ENCODE assay signal across 8 cellular contexts in the genomic region with DNA sequence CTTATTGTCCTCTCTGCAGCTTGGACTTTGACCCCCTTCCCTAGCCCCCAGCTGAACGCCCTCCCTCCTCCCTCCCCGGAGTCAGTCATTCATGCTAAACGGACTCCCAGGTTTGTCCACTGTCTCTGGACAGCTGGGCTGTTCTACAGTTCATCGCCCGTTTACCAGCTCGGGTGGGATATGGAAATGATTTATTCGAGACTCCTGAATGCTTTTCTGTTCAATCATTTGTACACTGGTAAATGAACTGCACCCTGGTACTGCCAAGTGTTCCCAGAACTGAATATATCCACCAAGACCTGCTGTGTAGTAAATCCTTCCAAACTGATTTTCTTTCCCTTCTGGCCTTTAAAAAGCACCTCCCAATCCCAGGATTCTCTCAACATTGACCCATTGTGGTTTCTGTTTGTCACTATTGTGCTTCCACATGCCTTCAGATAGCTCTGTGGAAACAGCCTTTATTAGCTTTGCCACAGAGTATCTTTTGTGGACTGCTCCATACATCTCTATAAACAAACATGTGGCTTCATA. TPM values are rescaled to one million over a fixed set of nuclear protein-coding genes. Genes with fewer than 3 reads are reported as not detected.
A peak's percentile ranks its signal among the peaks of the same experiment; 100 is the strongest.
DNase-seq lines count a peak whose midpoint lies in the region; ATAC-seq and TF ChIP-seq lines count a peak whose summit lies in the region.

No MANE protein-coding gene starts in this region.

- CTCF ChIA-PET in Panc1 (lab: Charles Lee) = interaction anchor here (0.6 kb wide), 1 partner anchor 38 kb away, joined by 3 read pairs; no protein-coding TSS in a partner anchor

- peak overlapping the region; percentile 97 for H2AFZ ChIP-seq in neural cell (ENCODE audit: low read depth, low read length)

- in situ Hi-C loops in Panc1 (cut with HindIII; ENCODE audit: low pct_unique_long_range_greater_than_20kb, low sequenced_read_pairs) = no loop called here

- no peaks in the 10 kb centered on the region for H3F3A ChIP-seq in neural cell (ENCODE audit: insufficient read depth, low read length, poor library complexity, severe bottlenecking)

- H4K20me1 ChIP-seq in neural cell (ENCODE audit: insufficient read depth) = no peaks in the 10 kb centered on the region

- H3K4me3 ChIP-seq in Panc1 (ENCODE audit: low read depth in 2 of 2, low read length in 2 of 2) (peak overlapping the region; percentile 81 to 84), neural cell (ENCODE audit: low read length) (peak overlapping the region; percentile 84)

- peak overlapping the region; percentile 61 for H3K4me2 ChIP-seq in neural cell (ENCODE audit: low read length)

- H3K9ac ChIP-seq in neural cell (ENCODE audit: low read length) = peak overlapping the region; percentile 93

- no peaks in the 10 kb centered on the region for H3K9me3 ChIP-seq in Panc1 (ENCODE audit: control insufficient read depth, insufficient read depth, low read depth, low read length)
- no peaks in the 10 kb centered on the region for H3K9me3 ChIP-seq in neural cell (ENCODE audit: low read length)

- TF ChIP-seq RAD21 in neural cell (conservative IDR thresholded peaks at IDR 0.05) = no peak

- H3K27me3 ChIP-seq in Panc1 (ENCODE audit: control insufficient read depth, insufficient read depth, low read length) (no peaks in the 10 kb centered on the region), neural cell (ENCODE audit: insufficient read depth, low read depth, low read length) (no peaks in the 10 kb centered on the region)

- intact Hi-C loops in Panc1 (cut with micrococcal nuclease; ENCODE audit: unreplicated experiment) = loop anchor here (5.0 to 10.0 kb wide), 2 partner anchors 121 to 171 kb away; partner anchors contain the start of gene ABCD2

- no peak for TF ChIP-seq EP300 in neural cell (conservative IDR thresholded peaks at IDR 0.05; ENCODE audit: poor library complexity, severe bottlenecking)

- POLR2A ChIA-PET in Panc1 (lab: Charles Lee) = interaction anchor here (0.6 kb wide), 1 partner anchor 40 kb away, joined by 3 read pairs; no protein-coding TSS in a partner anchor

- ATAC-seq in Panc1 (peak; percentile 32; the same call in 1 of the 2 replicates), HG02884 (IDR thresholded peaks at IDR 0.05; ENCODE audit: unreplicated experiment) (no peak)

- H3K4me1 ChIP-seq in Panc1 (ENCODE audit: control insufficient read depth, insufficient read depth, low read length) = peaks cover 25% of the 10 kb centered on the region

- no TSS peak for BruUV-seq in Panc1 (replicated peaks; lab: Mats Ljungman, UMichigan)

- DNase-seq in GM03348 (ENCODE audit: low spot score) (peak; percentile 5), Panc1 (ENCODE audit: low read depth, low spot score) (no peak), epithelial cell of prostate (ENCODE audit: low read depth, low spot score) (no peak), NCI-H1048 (lab: John Stamatoyannopoulos, UW) (no peak), dedifferentiated amniotic fluid mesenchymal stem cell (ENCODE audit: extremely low spot score) (no peak), GF-D8 (lab: John Stamatoyannopoulos, UW) (no peak)

- TF ChIP-seq CTCF in Panc1 (IDR thresholded peaks at IDR 0.05) = no peak
- TF ChIP-seq CTCF in neural cell (IDR thresholded peaks at IDR 0.05; ENCODE audit: poor library complexity, severe bottlenecking) = no peak

- H3K36me3 ChIP-seq in Panc1 (ENCODE audit: control insufficient read depth, insufficient read depth, low read length) (no peaks in the 10 kb centered on the region; the same call in 1 of the 2 replicates), neural cell (ENCODE audit: insufficient read depth, low read length) (no peaks in the 10 kb centered on the region)

- no peaks in the 10 kb centered on the region for H3K9me2 ChIP-seq in neural cell (ENCODE audit: insufficient read depth, low read length)

- peaks cover 34% of the 10 kb centered on the region for H3K79me2 ChIP-seq in neural cell (replicated peaks; ENCODE audit: insufficient read depth, low read length)

- H3K27ac ChIP-seq in Panc1 (ENCODE audit: low read length) (peak overlapping the region; percentile 95), epithelial cell of prostate (peak overlapping the region; percentile 82), neural cell (ENCODE audit: low read length) (peak overlapping the region; percentile 95)

TF ChIP-seq in neural cell, 6 proteins besides CTCF, POLR2A, EP300 and RAD21:
- no peak for TF ChIP-seq TAF1 (IDR thresholded peaks at IDR 0.05; ENCODE audit: low read depth)
TF ChIP-seq in neural cell: peak in this region for 0.

RNA-seq across cellular contexts. Expression of gene KIF21A, which starts 0.8 kb away (rescaled TPM):
- 25.6 TPM for total RNA-seq in Panc1 (2021; ENCODE audit: unreplicated experiment)
- 8.5 TPM for polyA plus RNA-seq in Panc1 (2012; ENCODE audit: insufficient read length)
- polyA plus RNA-seq in neural cell = 119 and 130 TPM in 2 replicates
- polyA minus RNA-seq in neural cell = 235 and 291 TPM in 2 replicates
